Comparison of ENCODE assay signal across 26 cellular contexts in genomic region chr6:162889303-162889702, GRCh38.
DNase-seq lines count a peak whose midpoint lies in the region; ATAC-seq, FAIRE-seq and TF ChIP-seq lines count a peak whose summit lies in the region.
"Had no signal": no experiment of that assay in that cellular context is flagged by ENCODE, and none has a peak within 500 bp of the region (broad histone marks: within the 10 kb centered on the region; RNA-seq: fewer than 3 reads in every experiment).

No MANE protein-coding gene starts in this region.

- TF ChIP-seq CTCF in LNCaP clone FGC (IDR thresholded peaks at IDR 0.05; ENCODE audit: control insufficient read depth, extremely low read depth, insufficient read depth): no peak

- peak; percentile 32 for DNase-seq in LNCaP clone FGC (ENCODE audit: low read depth)
- DNase-seq in left kidney (ENCODE audit: low read depth, low spot score): peak; percentile 13
- peak; percentile 35 for DNase-seq in superior temporal gyrus (ENCODE audit: extremely low spot score)
- no peak for DNase-seq in NK-92 (lab: John Stamatoyannopoulos, UW; ENCODE audit: unreplicated experiment)
- DNase-seq in NCI-H146 (lab: John Stamatoyannopoulos, UW): no peak
- DNase-seq: 8988T; ACHN; AML-193; BE2C; CD4-positive, alpha-beta T cell; CD8-positive, alpha-beta memory T cell; DMS 273 treated with DMSO at 0.1 percent for 48 hours; DMS79; EL; GDM1; GM23248; H7; HCEC 1CT had no signal

- no peak for ATAC-seq in esophagus mucosa
- ATAC-seq: A549, GM12878 had no signal

- FAIRE-seq in endometrium (lab: Jason Lieb, UNC): peak; percentile 72
- FAIRE-seq: A549, D721Med, GM12878, GM19239, H1 had no signal

- H3K4me3 ChIP-seq in LNCaP clone FGC (ENCODE audit: low read depth, low read length): no peak overlapping the region
- H3K4me3 ChIP-seq: A549; BLaER1 treated with 17β-estradiol and CSF1 and Interleukin-3, amounts not matched to agents 10 nM and 100 nM; GM12878; GM23248 had no signal

Comparison
In these comparisons a context has a peak if more than half of its experiments do, and no peak if none do; other contexts are left out.
1. DNase-seq: peak in LNCaP clone FGC (single experiment), left kidney (single experiment) and superior temporal gyrus (single experiment); none in NK-92 (single experiment) and NCI-H146 (single experiment).